ENCODE assay signal across 10 cellular contexts in the genomic region with DNA sequence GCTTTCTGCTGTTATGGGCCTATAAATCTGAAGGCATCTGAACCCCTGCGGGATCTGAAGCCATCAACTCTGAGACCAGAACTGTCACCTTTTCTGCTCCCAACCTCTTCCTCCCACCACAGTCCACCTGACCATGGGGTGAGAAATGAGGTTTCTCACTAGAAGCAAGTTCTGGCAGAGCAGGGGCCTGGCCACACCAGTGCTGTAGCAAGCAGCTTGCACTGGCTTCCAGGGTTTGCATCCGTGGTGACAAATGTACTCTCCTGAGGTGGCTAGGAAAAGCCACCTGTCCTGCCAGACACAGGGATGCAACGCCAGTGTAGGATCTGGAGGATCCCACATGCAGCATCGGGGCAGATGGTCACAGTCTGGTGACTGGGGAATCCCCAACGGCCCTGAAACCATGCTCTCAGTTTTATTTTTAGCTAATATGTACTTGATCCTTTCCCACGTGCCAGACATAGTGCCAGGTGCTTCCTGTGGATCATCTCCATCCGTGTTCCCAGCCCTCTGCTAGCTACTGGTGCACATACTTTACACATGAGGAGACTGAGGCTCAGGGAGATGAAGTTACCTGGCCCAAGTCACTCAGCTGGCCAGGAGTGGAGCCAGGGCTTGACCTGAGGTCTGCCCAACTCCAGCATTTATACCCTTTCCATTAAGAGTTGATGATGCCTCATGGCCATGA.
DNase-seq lines count a peak whose midpoint lies in the region; ATAC-seq and TF ChIP-seq lines count a peak whose summit lies in the region.
"Had no signal": no experiment of that assay in that cellular context is flagged by ENCODE, and none has a peak within 500 bp of the region (broad histone marks: within the 10 kb centered on the region; RNA-seq: fewer than 3 reads in every experiment).

No MANE protein-coding gene starts in this region.

- H3K27me3 Mint-ChIP-seq in activated CD8-positive, alpha-beta T cell treated with anti-CD3 and anti-CD28 coated beads, Interleukin-2, amount 10 ng/mL, durations not matched to agents 7 days and 5 days (ENCODE audit: low read depth), result peaks cover 14% of the 10 kb centered on the region
- H3K27me3 Mint-ChIP-seq in activated T-helper 17 cell treated with anti-CD3 and anti-CD28 coated beads, Interleukin-2, amount 50 U/mL, for 72 hours, result peaks cover 4% of the 10 kb centered on the region

- no peaks in the 10 kb centered on the region for H4K20me1 ChIP-seq in osteoblast (ENCODE audit: insufficient read depth, low read length)

- H3K4me1 Mint-ChIP-seq in activated CD8-positive, alpha-beta T cell treated with anti-CD3 and anti-CD28 coated beads, Interleukin-2, amount 10 ng/mL, durations not matched to agents 7 days and 5 days (ENCODE audit: low read depth), result peaks cover 26% of the 10 kb centered on the region
- peaks cover 4% of the 10 kb centered on the region for H3K4me1 Mint-ChIP-seq in activated T-helper 17 cell treated with anti-CD3 and anti-CD28 coated beads, Interleukin-2, amount 50 U/mL, for 72 hours

- 66 to 72% methylated on average over 7 of the region's 7 CpGs for WGBS in testis, 2 donors

- POLR2A ChIA-PET in GM10248 (lab: Yijun Ruan, JAX), result interaction anchor here (0.7 kb wide), 1 partner anchor 120 kb away, joined by 3 read pairs; no protein-coding TSS in a partner anchor
- POLR2A ChIA-PET in activated CD8-positive, alpha-beta T cell treated with anti-CD3 and anti-CD28 coated beads, Interleukin-2, amount 10 ng/mL, durations not matched to agents 7 days and 5 days (lab: Charles Lee), result no interaction called here

- CTCF ChIA-PET in GM10248 (lab: Yijun Ruan, JAX), result interaction anchor here (0.9 to 2.7 kb wide), 8 partner anchors 8 to 855 kb away, joined by 3 to 8 read pairs (median 3); no protein-coding TSS in a partner anchor
- CTCF ChIA-PET in activated CD8-positive, alpha-beta T cell treated with anti-CD3 and anti-CD28 coated beads, Interleukin-2, amount 10 ng/mL, durations not matched to agents 7 days and 5 days (lab: Charles Lee), result no interaction called here

- no peaks in the 10 kb centered on the region for H3K27me3 ChIP-seq in testis
- peaks cover 11% of the 10 kb centered on the region for H3K27me3 ChIP-seq in osteoblast (ENCODE audit: insufficient read depth, low read length)
- H3K27me3 ChIP-seq: esophagus muscularis mucosa had no signal

- intact Hi-C loops in testis (cut with DNase I; ENCODE audit: low total_unique reads), result no loop called here

- H3K36me3 ChIP-seq in testis (ENCODE audit: low read depth, missing control alignments), result no peaks in the 10 kb centered on the region
- H3K36me3 ChIP-seq in osteoblast (ENCODE audit: insufficient read depth, low read length), result no peaks in the 10 kb centered on the region
- H3K36me3 ChIP-seq: esophagus muscularis mucosa had no signal

- TF ChIP-seq CTCF in GM10248 (IDR thresholded peaks at IDR 0.05; ENCODE audit: control extremely low read depth, extremely low read depth, low read depth, missing control alignments), result no peak
- no peak for TF ChIP-seq CTCF in testis (IDR thresholded peaks at IDR 0.05)
- TF ChIP-seq CTCF in osteoblast (IDR thresholded peaks at IDR 0.05; ENCODE audit: extremely low read depth, low read depth, low read length), result no peak

- H3K27ac Mint-ChIP-seq in activated CD8-positive, alpha-beta T cell treated with anti-CD3 and anti-CD28 coated beads, Interleukin-2, amount 10 ng/mL, durations not matched to agents 7 days and 5 days, result no peak overlapping the region
- no peak overlapping the region for H3K27ac Mint-ChIP-seq in activated T-helper 17 cell treated with anti-CD3 and anti-CD28 coated beads, Interleukin-2, amount 50 U/mL, for 72 hours

- H3K4me1 ChIP-seq in testis (no peaks in the 10 kb centered on the region), osteoblast (ENCODE audit: insufficient read depth, low read length) (peaks cover 3% of the 10 kb centered on the region)

- H3K4me2 ChIP-seq in osteoblast (ENCODE audit: insufficient read depth, low read length), result no peak overlapping the region

- no peak overlapping the region for H3K27ac ChIP-seq in testis
- no peak overlapping the region for H3K27ac ChIP-seq in osteoblast (ENCODE audit: low read depth, low read length)
- H3K27ac ChIP-seq: esophagus muscularis mucosa had no signal

- H3K79me2 ChIP-seq in osteoblast (ENCODE audit: insufficient read depth, low read length), result no peaks in the 10 kb centered on the region

- peak; percentile 63 for DNase-seq in GM10248 (ENCODE audit: extremely low spot score)
- DNase-seq in activated CD8-positive, alpha-beta T cell treated with anti-CD3 and anti-CD28 coated beads, Interleukin-2, amount 10 ng/mL, durations not matched to agents 7 days and 5 days, result peak; percentile 30
- DNase-seq in testis, result no peak
- DNase-seq in osteoblast (ENCODE audit: insufficient read length, low spot score, missing footprints), result no peak
- DNase-seq in activated T-cell treated with anti-CD3 and anti-CD28 coated beads for 4 hours, result no peak
- DNase-seq: DND-41 had no signal

- TF ChIP-seq POLR2A in testis (IDR thresholded peaks at IDR 0.05), result no peak

- no peak overlapping the region for H2AFZ ChIP-seq in osteoblast (ENCODE audit: low read length)

- H3K4me3 Mint-ChIP-seq in activated CD8-positive, alpha-beta T cell treated with anti-CD3 and anti-CD28 coated beads, Interleukin-2, amount 10 ng/mL, durations not matched to agents 7 days and 5 days, result no peak overlapping the region
- H3K4me3 Mint-ChIP-seq in activated T-helper 17 cell treated with anti-CD3 and anti-CD28 coated beads, Interleukin-2, amount 50 U/mL, for 72 hours, result no peak overlapping the region

- no peak overlapping the region for H3K4me3 ChIP-seq in testis
- no peak overlapping the region for H3K4me3 ChIP-seq in osteoblast (ENCODE audit: insufficient read depth, low read length)
- H3K4me3 ChIP-seq: esophagus muscularis mucosa had no signal

- ATAC-seq in GM19395 (IDR thresholded peaks at IDR 0.05; ENCODE audit: unreplicated experiment) (peak; percentile 58), HG03097 (IDR thresholded peaks at IDR 0.05; ENCODE audit: low FRiP score, unreplicated experiment) (peak; percentile 48)
- peak; percentile 22 for ATAC-seq in activated CD8-positive, alpha-beta T cell treated with anti-CD3 and anti-CD28 coated beads, Interleukin-2, amount 10 ng/mL, durations not matched to agents 7 days and 5 days
- no peak for ATAC-seq in activated T-helper 17 cell treated with anti-CD3 and anti-CD28 coated beads, Interleukin-2, amount 50 U/mL, for 72 hours (replicated peaks)

- H3K9me3 Mint-ChIP-seq in activated CD8-positive, alpha-beta T cell treated with anti-CD3 and anti-CD28 coated beads, Interleukin-2, amount 10 ng/mL, durations not matched to agents 7 days and 5 days (ENCODE audit: insufficient read depth), result no peaks in the 10 kb centered on the region
- H3K9me3 Mint-ChIP-seq in activated T-helper 17 cell treated with anti-CD3 and anti-CD28 coated beads, Interleukin-2, amount 50 U/mL, for 72 hours, result no peaks in the 10 kb centered on the region

- H3K36me3 Mint-ChIP-seq in activated CD8-positive, alpha-beta T cell treated with anti-CD3 and anti-CD28 coated beads, Interleukin-2, amount 10 ng/mL, durations not matched to agents 7 days and 5 days (ENCODE audit: low read depth), result no peaks in the 10 kb centered on the region
- no peaks in the 10 kb centered on the region for H3K36me3 Mint-ChIP-seq in activated T-helper 17 cell treated with anti-CD3 and anti-CD28 coated beads, Interleukin-2, amount 50 U/mL, for 72 hours (ENCODE audit: low read depth)

- no peaks in the 10 kb centered on the region for H3K9me3 ChIP-seq in testis
- H3K9me3 ChIP-seq in osteoblast (ENCODE audit: low read depth, low read length), result no peaks in the 10 kb centered on the region
- H3K9me3 ChIP-seq: esophagus muscularis mucosa had no signal

Comparison
In these comparisons a context has a peak if more than half of its experiments do, and no peak if none do; other contexts are left out.
1. DNase-seq: peak in GM10248 (single experiment) and activated CD8-positive, alpha-beta T cell treated with anti-CD3 and anti-CD28 coated beads, Interleukin-2, amount 10 ng/mL, durations not matched to agents 7 days and 5 days (single experiment); none in testis (single experiment), osteoblast (single experiment) and activated T-cell treated with anti-CD3 and anti-CD28 coated beads for 4 hours (single experiment).